ENCODE assay signal across 12 cellular contexts in the genomic region with DNA sequence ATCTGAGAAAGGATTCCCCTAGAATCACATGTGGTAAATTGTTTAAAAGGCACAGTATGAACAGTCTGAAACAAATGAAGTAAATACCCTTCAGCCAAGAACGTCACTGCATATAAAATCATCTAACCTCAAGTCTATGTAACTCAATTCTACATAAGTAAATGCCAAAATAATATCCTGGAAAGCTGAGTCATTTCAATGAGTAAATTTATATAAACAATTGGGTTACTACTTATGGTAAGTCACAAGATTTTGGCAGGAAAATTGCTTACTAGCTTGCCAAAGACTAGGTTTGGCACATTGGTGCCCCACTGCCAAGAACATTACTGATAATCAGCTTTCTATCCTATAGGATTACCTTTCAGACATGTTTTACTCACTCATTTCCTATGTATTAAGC. TPM values are rescaled to one million over a fixed set of nuclear protein-coding genes. Genes with fewer than 3 reads are reported as not detected.
DNase-seq lines count a peak whose midpoint lies in the region; ATAC-seq and TF ChIP-seq lines count a peak whose summit lies in the region.
"Had no signal": no experiment of that assay in that cellular context is flagged by ENCODE, and none has a peak within 500 bp of the region (broad histone marks: within the 10 kb centered on the region; RNA-seq: fewer than 3 reads in every experiment).

No MANE protein-coding gene starts in this region.

- intact Hi-C loops in mucosa of descending colon (cut with DNase I, micrococcal nuclease) = no loop called here
- intact Hi-C loops in left cardiac atrium (cut with DNase I) = no loop called here
- intact Hi-C loops in posterior vena cava (cut with DNase I) = loop anchor here in 1 of 2 donors (5.0 kb wide), 1 partner anchor 645 kb away; no protein-coding TSS in a partner anchor

- peak; percentile 89 for DNase-seq in EH (ENCODE audit: low read depth)
- DNase-seq in NCI-H460 (ENCODE audit: extremely low read depth, low read depth) = peak; percentile 54
- peak; percentile 85 for DNase-seq in dermis blood vessel endothelial cell
- DNase-seq in pulmonary artery endothelial cell (ENCODE audit: low read depth, low spot score) = peak; percentile 75
- no peak for DNase-seq in mucosa of descending colon
- no peak for DNase-seq in left cardiac atrium
- no peak for DNase-seq in germinal center (ENCODE audit: low spot score)
- no peak for DNase-seq in posterior vena cava (ENCODE audit: low spot score)
- DNase-seq: DMS153, esophagus squamous epithelium, lower lobe of right lung, posterior cingulate gyrus had no signal

- H3K4me3 ChIP-seq in mucosa of descending colon = no peak overlapping the region
- H3K4me3 ChIP-seq: esophagus squamous epithelium, lower lobe of right lung had no signal

- TF ChIP-seq CTCF in mucosa of descending colon (IDR thresholded peaks at IDR 0.05) = no peak

- no peaks in the 10 kb centered on the region for H3K9me3 ChIP-seq in mucosa of descending colon
- H3K9me3 ChIP-seq: esophagus squamous epithelium, lower lobe of right lung had no signal

- H3K4me1 ChIP-seq in mucosa of descending colon (ENCODE audit: low read depth) = peaks cover 15% of the 10 kb centered on the region
- H3K4me1 ChIP-seq: lower lobe of right lung had no signal

- ATAC-seq in mucosa of descending colon (no peak), left cardiac atrium (no peak)
- ATAC-seq: lower lobe of right lung had no signal

- no peaks in the 10 kb centered on the region for H3K36me3 ChIP-seq in mucosa of descending colon (ENCODE audit: low read depth)
- H3K36me3 ChIP-seq: esophagus squamous epithelium, lower lobe of right lung had no signal

RNA-seq across cellular contexts. Expression of a gene that starts 8.4 kb away (rescaled TPM):
- total RNA-seq in NCI-H460 (2014; rRNA removed; shearing (Covaris generic)) = 14.4 and 20.3 TPM in 2 replicates
- polyA plus RNA-seq in NCI-H460 (2014; cell fraction: nucleus; rRNA removed) = 3.6 and 15.3 TPM in 2 replicates
- 12.6 and 21.1 TPM in 2 replicates for total RNA-seq in dermis blood vessel endothelial cell
- 10.4 and 18.1 TPM in 2 replicates for total RNA-seq in pulmonary artery endothelial cell
- 100 to 1,000 TPM in 2 of 3 donors, 10 to 100 TPM in 1; 68.0 to 228 (median 135) TPM for total RNA-seq in mucosa of descending colon
- 10 to 100 TPM in 1 of 2 donors, 1 to 10 TPM in 1; 8.4 to 20.8 TPM for total RNA-seq in left cardiac atrium
- 10 to 100 TPM; 14.9 to 20.1 TPM for total RNA-seq in posterior vena cava

Comparison
In these comparisons a context has a peak if more than half of its experiments do, and no peak if none do; other contexts are left out.
1. DNase-seq: peak in EH (single experiment), NCI-H460 (single experiment), dermis blood vessel endothelial cell (single experiment) and pulmonary artery endothelial cell (single experiment); none in mucosa of descending colon (0 of 3), left cardiac atrium (single experiment), germinal center (single experiment) and posterior vena cava (single experiment).